ENCODE assay signal across 8 cellular contexts in the genomic region with DNA sequence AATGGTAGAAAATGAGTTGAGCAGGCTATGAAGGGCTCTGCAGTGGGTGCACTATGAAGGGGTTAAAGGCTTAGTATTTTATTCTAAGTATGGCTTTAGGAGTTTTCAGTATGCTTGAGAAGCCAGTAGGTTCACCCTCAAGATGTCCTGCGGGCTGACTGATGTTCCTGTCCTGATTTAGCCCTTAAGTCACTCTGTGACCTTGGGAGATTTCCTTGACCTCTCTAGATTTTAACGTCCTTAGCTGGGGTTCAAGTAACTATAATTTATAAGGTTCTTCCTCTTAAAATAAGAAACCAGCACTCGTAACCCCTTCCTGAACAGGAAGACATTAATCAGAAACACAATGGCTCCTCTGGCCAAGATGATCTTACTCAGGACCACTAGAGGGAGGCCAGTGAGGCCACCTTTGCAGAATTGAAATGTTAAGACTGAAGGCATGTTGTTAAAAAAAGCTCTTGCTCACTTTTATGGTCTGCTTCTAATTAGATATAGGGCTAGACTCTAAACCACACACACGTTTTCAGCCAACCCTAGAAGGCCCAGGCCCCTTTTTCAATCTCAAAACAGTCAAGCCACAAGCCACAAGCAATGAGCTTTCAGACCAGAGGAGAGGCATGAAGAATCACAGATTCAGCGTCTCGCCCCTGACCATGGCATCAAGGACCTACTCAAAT. TPM values are rescaled to one million over a fixed set of nuclear protein-coding genes. Genes with fewer than 3 reads are reported as not detected.
DNase-seq lines count a peak whose midpoint lies in the region; ATAC-seq and TF ChIP-seq lines count a peak whose summit lies in the region.

No MANE protein-coding gene starts in this region.

- H3K27ac ChIP-seq in RWPE1 = no peak overlapping the region

- CTCF ChIA-PET in RWPE1 (lab: Yijun Ruan, JAX) = no interaction called here

- peak; percentile 71 for ATAC-seq in GM19455 (IDR thresholded peaks at IDR 0.05; ENCODE audit: unreplicated experiment)

- H3K4me3 ChIP-seq in LNCaP clone FGC (ENCODE audit: low read depth, low read length) (no peak overlapping the region), fibroblast of the aortic adventitia (ENCODE audit: low read depth, low read length) (no peak overlapping the region)

- DNase-seq in AG20443 (ENCODE audit: low spot score) (peak; percentile 29), LNCaP clone FGC (ENCODE audit: low read depth) (no peak), fibroblast of the aortic adventitia (ENCODE audit: low read depth) (peak; percentile 71), 8988T (no peak), midbrain (lab: John Stamatoyannopoulos, UW) (no peak), SHP77 treated with DMSO at 0.1 percent for 48 hours (lab: John Stamatoyannopoulos, UW) (no peak), RWPE1 (ENCODE audit: low spot score) (no peak)

- POLR2A ChIA-PET in RWPE1 (lab: Yijun Ruan, JAX; ENCODE audit: low non-redundant PET) = no interaction called here

- TF ChIP-seq CTCF in LNCaP clone FGC (IDR thresholded peaks at IDR 0.05; ENCODE audit: control insufficient read depth, extremely low read depth, insufficient read depth) (0 out of 2 replicates have a peak, but pooled peaks have one; percentile 16), fibroblast of the aortic adventitia (IDR thresholded peaks at IDR 0.05; ENCODE audit: insufficient read depth, low read length) (peak; percentile 57), RWPE1 (conservative IDR thresholded peaks at IDR 0.05; ENCODE audit: low read depth) (no peak)

RNA-seq across cellular contexts. Expression of a gene that starts 42.0 kb away (rescaled TPM):
- total RNA-seq in fibroblast of the aortic adventitia (ENCODE audit: low replicate concordance) = 0.90 and 82.9 TPM in 2 replicates

Comparison
In these comparisons a context has a peak if more than half of its experiments do, and no peak if none do; other contexts are left out.
1. DNase-seq: peak in AG20443 (single experiment) and fibroblast of the aortic adventitia (single experiment); none in LNCaP clone FGC (single experiment), 8988T (single experiment), midbrain (single experiment), SHP77 treated with DMSO at 0.1 percent for 48 hours (single experiment) and RWPE1 (single experiment).